ENCODE assay signal across 18 cellular contexts in the genomic region with DNA sequence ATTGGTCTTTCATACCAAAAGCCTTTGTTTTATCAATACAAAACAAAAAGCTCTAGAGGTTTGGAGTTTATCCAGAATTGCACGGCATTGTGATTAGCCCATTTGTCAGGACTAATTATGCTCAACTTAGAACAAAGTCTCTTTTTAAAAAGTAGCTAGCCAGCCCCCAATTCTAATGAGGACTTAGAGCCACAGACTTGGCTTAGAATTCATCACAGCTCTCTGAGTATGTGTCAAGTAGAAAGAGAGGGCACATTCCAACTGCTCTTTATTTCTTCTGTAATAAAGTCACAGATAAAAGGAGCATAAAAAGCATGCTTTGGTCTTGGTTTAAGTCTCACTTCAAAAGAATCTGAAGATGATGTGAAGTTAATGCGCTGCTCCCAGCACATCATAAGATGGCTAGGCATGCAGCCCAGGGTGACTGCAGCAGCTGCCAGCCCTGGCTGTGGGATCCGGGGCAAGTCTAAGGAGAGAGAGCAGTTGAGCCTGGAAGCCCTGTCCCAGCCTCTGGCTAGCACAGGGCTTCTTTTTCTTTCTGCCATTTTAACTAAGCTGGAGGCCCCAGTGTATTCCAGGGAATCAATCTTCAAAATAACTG.
DNase-seq lines count a peak whose midpoint lies in the region; ATAC-seq, FAIRE-seq and TF ChIP-seq lines count a peak whose summit lies in the region.
"Had no signal": no experiment of that assay in that cellular context is flagged by ENCODE, and none has a peak within 500 bp of the region (broad histone marks: within the 10 kb centered on the region; RNA-seq: fewer than 3 reads in every experiment).

No MANE protein-coding gene starts in this region.

- H3K23me2 ChIP-seq in H1 (ENCODE audit: low read depth, low read length), result no peaks in the 10 kb centered on the region

- H3K9me3 ChIP-seq in HUES64 (ENCODE audit: insufficient read depth, low read depth, low read length) (no peaks in the 10 kb centered on the region), H1 (ENCODE audit: insufficient read depth in 2 of 2, low read depth in 1 of 2, low read length in 1 of 2) (no peaks in the 10 kb centered on the region)
- H3K9me3 ChIP-seq: colonic mucosa, pancreas had no signal

- WGBS in HUES64, result 79% methylated on average over 3 of the region's 3 CpGs
- 86% methylated on average over 3 of the region's 3 CpGs; no CpG with 5 or more reads in 1 of the 2 experiments for WGBS in H1 (ENCODE audit: extremely low coverage in 1 of 2, insufficient coverage in 1 of 2, insufficient read length in 1 of 2, insufficient replicate concordance in 2 of 2, low coverage in 1 of 2, low lambda C conversion rate in 2 of 2, missing lambda C conversion rate in 1 of 2), 2 experiments
- no CpG with 5 or more reads among the region's 3 CpGs for WGBS in mesendoderm (ENCODE audit: extremely low coverage, insufficient coverage, low lambda C conversion rate)

- no peaks in the 10 kb centered on the region for H3K36me3 Mint-ChIP-seq in stimulated activated naive B cell treated with anti-CD40 and anti-IgM and Interleukin-4, amounts not matched to agents 10 μg/mL and 1 μg/mL and 100 μg/mL, for 72 hours

- H3K9ac ChIP-seq in HUES64 (ENCODE audit: low read depth, low read length) (no peak overlapping the region), H1 (replicated peaks in 1 of 4; ENCODE audit: extremely low read depth in 1 of 4, low read depth in 3 of 4, low read length in 3 of 4) (no peak overlapping the region), mesendoderm (ENCODE audit: low read length) (no peak overlapping the region)

- H2BK20ac ChIP-seq in H1 (ENCODE audit: low read length), result no peak overlapping the region

- H3K27ac ChIP-seq in HUES64 (ENCODE audit: low read depth, low read length), result peak overlapping the region; percentile 10; the same call in 1 of the 2 replicates
- no peak overlapping the region for H3K27ac ChIP-seq in H1 (ENCODE audit: low read depth, low read length)
- H3K27ac ChIP-seq in mesendoderm (ENCODE audit: low read depth, low read length), result no peak overlapping the region
- peak overlapping the region; percentile 60 for H3K27ac ChIP-seq in substantia nigra (ENCODE audit: low read depth, low read length, poor library complexity, severe bottlenecking)
- H3K27ac ChIP-seq: colonic mucosa, pancreas had no signal

- 0 out of 2 replicates have a peak overlapping the region, but pooled peaks have one; percentile 25 for H2BK15ac ChIP-seq in H1 (ENCODE audit: low read length)
- no peak overlapping the region for H2BK15ac ChIP-seq in mesendoderm (replicated peaks; ENCODE audit: low read depth)

- no peak overlapping the region for H3K4me3 ChIP-seq in HUES64 (ENCODE audit: low read length)
- no peak overlapping the region for H3K4me3 ChIP-seq in H1 (ENCODE audit: extremely low read depth in 1 of 4, insufficient read depth in 2 of 4, low read depth in 3 of 4, low read length in 4 of 4)
- H3K4me3 ChIP-seq in mesendoderm (ENCODE audit: low read length), result no peak overlapping the region
- H3K4me3 ChIP-seq: colonic mucosa, pancreas had no signal

- H3K14ac ChIP-seq in H1 (ENCODE audit: insufficient read length), result no peak overlapping the region

- no peaks in the 10 kb centered on the region for H3K27me3 Mint-ChIP-seq in stimulated activated naive B cell treated with anti-CD40 and anti-IgM and Interleukin-4, amounts not matched to agents 10 μg/mL and 1 μg/mL and 100 μg/mL, for 72 hours
- H3K27me3 Mint-ChIP-seq: activated CD4-positive, alpha-beta T cell treated with anti-CD3 and anti-CD28 coated beads for 36 hours had no signal

- no peak for TF ChIP-seq CTCF in H1 (IDR thresholded peaks at IDR 0.05; ENCODE audit: control extremely low read depth in 1 of 3, insufficient read depth in 1 of 3, low read depth in 1 of 3, low read length in 3 of 3)

- H4K91ac ChIP-seq in H1 (replicated peaks; ENCODE audit: insufficient read length, low read length), result peak overlapping the region; percentile 59

- H3K4me2 ChIP-seq in H1 (ENCODE audit: insufficient read depth in 1 of 2, low read depth in 2 of 2, low read length in 2 of 2) (no peak overlapping the region), mesendoderm (ENCODE audit: low read length) (no peak overlapping the region)

- H3K4me3 Mint-ChIP-seq in stimulated activated naive B cell treated with anti-CD40 and anti-IgM and Interleukin-4, amounts not matched to agents 10 μg/mL and 1 μg/mL and 100 μg/mL, for 72 hours, result no peak overlapping the region
- H3K4me3 Mint-ChIP-seq: activated CD4-positive, alpha-beta T cell treated with anti-CD3 and anti-CD28 coated beads for 36 hours had no signal

- TF ChIP-seq POLR2A in H1 (IDR thresholded peaks at IDR 0.05; ENCODE audit: control extremely low read depth in 1 of 2, low read depth in 2 of 2, low read length in 2 of 2), result no peak

- H2BK5ac ChIP-seq in H1 (ENCODE audit: low read depth, low read length), result no peak overlapping the region
- no peak overlapping the region for H2BK5ac ChIP-seq in mesendoderm (ENCODE audit: low read length)

- DNase-seq in H1 (ENCODE audit: low read depth in 1 of 2, low spot score in 2 of 2), result no peak
- DNase-seq in mesendoderm, result peak; percentile 23
- DNase-seq in substantia nigra (lab: John Stamatoyannopoulos, UW), result peak in 43 of 49 donors; percentile 15 to 77 (median 47)
- no peak for DNase-seq in stimulated activated naive B cell treated with anti-CD40 and anti-IgM and Interleukin-4, amounts not matched to agents 10 μg/mL and 1 μg/mL and 100 μg/mL, for 72 hours
- no peak for DNase-seq in NCI-H2227 treated with DMSO at 0.1 percent for 48 hours (lab: John Stamatoyannopoulos, UW)
- DNase-seq: activated CD4-positive, alpha-beta T cell treated with anti-CD3 and anti-CD28 coated beads for 36 hours; colonic mucosa; erythroblast; mammary epithelial cell; NCI-H2171; pancreas; SHP77; stimulated activated CD8-positive, alpha-beta memory T cell treated with anti-CD3 and anti-CD28 coated beads, Interleukin-4, amount 100 ng/mL, for 48 hours; T-helper 2 cell; trophoblast cell had no signal

- H4K5ac ChIP-seq in H1 (ENCODE audit: insufficient read length, low read depth, low read length) (no peak overlapping the region), mesendoderm (ENCODE audit: low read length) (no peak overlapping the region)

- ATAC-seq in GM18502 (IDR thresholded peaks at IDR 0.05; ENCODE audit: poor library complexity, unreplicated experiment), result no peak
- no peak for ATAC-seq in stimulated activated naive B cell treated with anti-CD40 and anti-IgM and Interleukin-4, amounts not matched to agents 10 μg/mL and 1 μg/mL and 100 μg/mL, for 72 hours (replicated peaks)
- ATAC-seq: activated CD4-positive, alpha-beta T cell treated with anti-CD3 and anti-CD28 coated beads for 36 hours; pancreas had no signal

- peak overlapping the region; percentile 46 for H3K4ac ChIP-seq in H1 (replicated peaks; ENCODE audit: insufficient read length, low read depth, low read length)
- no peak overlapping the region for H3K4ac ChIP-seq in mesendoderm (ENCODE audit: low read depth, low read length)

- no peak overlapping the region for H3K23ac ChIP-seq in H1 (ENCODE audit: insufficient read length)
- no peak overlapping the region for H3K23ac ChIP-seq in mesendoderm (ENCODE audit: low read length)

- H3K79me2 ChIP-seq in H1 (ENCODE audit: control insufficient read depth in 1 of 2, insufficient read depth in 2 of 2, low read length in 2 of 2) (no peaks in the 10 kb centered on the region), mesendoderm (ENCODE audit: control insufficient read depth, insufficient read depth, low read length) (no peaks in the 10 kb centered on the region)

- H4K8ac ChIP-seq in H1 (ENCODE audit: extremely low read depth, insufficient read depth, low read length) (no peak overlapping the region), mesendoderm (ENCODE audit: low read depth, low read length) (no peak overlapping the region)

- H3K27ac Mint-ChIP-seq in stimulated activated naive B cell treated with anti-CD40 and anti-IgM and Interleukin-4, amounts not matched to agents 10 μg/mL and 1 μg/mL and 100 μg/mL, for 72 hours, result no peak overlapping the region
- H3K27ac Mint-ChIP-seq: activated CD4-positive, alpha-beta T cell treated with anti-CD3 and anti-CD28 coated beads for 36 hours had no signal

- TF ChIP-seq EP300 in H1 (IDR thresholded peaks at IDR 0.05; ENCODE audit: borderline replicate concordance in 1 of 2, low read depth in 2 of 2, low read length in 2 of 2), result no peak

- H2BK12ac ChIP-seq in H1 (ENCODE audit: low read depth, low read length), result no peak overlapping the region

- H3K36me3 ChIP-seq in HUES64 (ENCODE audit: insufficient read depth, low read length) (no peaks in the 10 kb centered on the region), H1 (ENCODE audit: control insufficient read depth in 2 of 4, insufficient read depth in 4 of 4, low read length in 3 of 4) (no peaks in the 10 kb centered on the region), mesendoderm (ENCODE audit: control insufficient read depth, insufficient read depth, low read length) (no peaks in the 10 kb centered on the region)
- H3K36me3 ChIP-seq: colonic mucosa, pancreas had no signal

- H3K79me1 ChIP-seq in H1 (ENCODE audit: low read depth, low read length), result no peaks in the 10 kb centered on the region
- no peaks in the 10 kb centered on the region for H3K79me1 ChIP-seq in mesendoderm (ENCODE audit: low read length)

- no peak overlapping the region for H2BK120ac ChIP-seq in H1 (replicated peaks; ENCODE audit: low read depth, low read length)
- no peak overlapping the region for H2BK120ac ChIP-seq in mesendoderm (ENCODE audit: low read depth, low read length)

- H3K4me1 Mint-ChIP-seq in stimulated activated naive B cell treated with anti-CD40 and anti-IgM and Interleukin-4, amounts not matched to agents 10 μg/mL and 1 μg/mL and 100 μg/mL, for 72 hours, result no peaks in the 10 kb centered on the region
- H3K4me1 Mint-ChIP-seq: activated CD4-positive, alpha-beta T cell treated with anti-CD3 and anti-CD28 coated beads for 36 hours had no signal

- H3K27me3 ChIP-seq in HUES64 (ENCODE audit: insufficient read depth, low read length), result no peaks in the 10 kb centered on the region
- H3K27me3 ChIP-seq in H1 (replicated peaks in 1 of 4; ENCODE audit: control insufficient read depth in 3 of 4, extremely low read depth in 1 of 4, insufficient read depth in 3 of 4, low read length in 3 of 4), result no peaks in the 10 kb centered on the region
- H3K27me3 ChIP-seq in mesendoderm (ENCODE audit: insufficient read depth, low read length, poor library complexity), result no peaks in the 10 kb centered on the region
- H3K27me3 ChIP-seq: colonic mucosa, pancreas had no signal

- H3K4me1 ChIP-seq in HUES64 (ENCODE audit: insufficient read depth, low read length), result peaks cover 24% of the 10 kb centered on the region
- peaks cover 3 to 6% (median 4%) of the 10 kb centered on the region in 4 experiments; a peak in 6 of 7 replicates for H3K4me1 ChIP-seq in H1 (replicated peaks in 1 of 4; ENCODE audit: control insufficient read depth in 3 of 4, insufficient read depth in 4 of 4, low read length in 3 of 4)
- H3K4me1 ChIP-seq in mesendoderm (ENCODE audit: control insufficient read depth, low read depth, low read length), result no peaks in the 10 kb centered on the region
- H3K4me1 ChIP-seq: colonic mucosa, pancreas had no signal

- H4K20me1 ChIP-seq in H1 (replicated peaks in 1 of 2; ENCODE audit: control insufficient read depth in 1 of 2, insufficient read depth in 2 of 2, low read length in 2 of 2), result no peaks in the 10 kb centered on the region

- POLR2A ChIA-PET in H1 (lab: Charles Lee; ENCODE audit: partially characterized antibody), result no interaction called here

- no peak overlapping the region for H2AFZ ChIP-seq in H1 (ENCODE audit: low read length)

- no peak for FAIRE-seq in H1 (lab: Jason Lieb, UNC)
- FAIRE-seq: HTR-8/SVneo, pancreas had no signal

- H2AK5ac ChIP-seq in H1 (ENCODE audit: low read depth, low read length) (no peak overlapping the region), mesendoderm (ENCODE audit: low read length) (no peak overlapping the region)

- peaks cover 3 to 9% of the 10 kb centered on the region in 2 donors for H3K9me3 Mint-ChIP-seq in stimulated activated naive B cell treated with anti-CD40 and anti-IgM and Interleukin-4, amounts not matched to agents 10 μg/mL and 1 μg/mL and 100 μg/mL, for 72 hours

- no peak for TF ChIP-seq RAD21 in H1 (IDR thresholded peaks at IDR 0.05 in 1 of 2, conservative IDR thresholded peaks at IDR 0.05 in 1 of 2; ENCODE audit: low read depth in 2 of 2, low read length in 2 of 2)

- no peak overlapping the region; the same call in 1 of the 2 replicates for H3K18ac ChIP-seq in H1 (ENCODE audit: extremely low read depth, low read length)
- H3K18ac ChIP-seq in mesendoderm (ENCODE audit: low read length), result no peak overlapping the region

- CTCF ChIA-PET in H1 (lab: Charles Lee; ENCODE audit: partially characterized antibody), result no interaction called here

- no peak overlapping the region for H3K56ac ChIP-seq in H1 (replicated peaks; ENCODE audit: insufficient read length, low read depth, low read length)
- H3K56ac ChIP-seq in mesendoderm (ENCODE audit: low read length), result no peak overlapping the region

Comparison
In these comparisons a context has a peak if more than half of its experiments do, and no peak if none do; other contexts are left out.
1. H3K27ac ChIP-seq: peak in HUES64 (single experiment) and substantia nigra (single experiment); none in H1 (single experiment) and mesendoderm (single experiment).
2. DNase-seq: peak in mesendoderm (single experiment) and substantia nigra (43 of 49); none in H1 (0 of 2), stimulated activated naive B cell treated with anti-CD40 and anti-IgM and Interleukin-4, amounts not matched to agents 10 μg/mL and 1 μg/mL and 100 μg/mL, for 72 hours (single experiment) and NCI-H2227 treated with DMSO at 0.1 percent for 48 hours (single experiment).